ENCODE assay signal across 32 cellular contexts in genomic region chr3:197427013-197427412, GRCh38.
DNase-seq lines count a peak whose midpoint lies in the region; ATAC-seq, FAIRE-seq and TF ChIP-seq lines count a peak whose summit lies in the region.
"Had no signal": no experiment of that assay in that cellular context is flagged by ENCODE, and none has a peak within 500 bp of the region (broad histone marks: within the 10 kb centered on the region; RNA-seq: fewer than 3 reads in every experiment).

No MANE protein-coding gene starts in this region.

- H3K27ac ChIP-seq in SK-N-SH (ENCODE audit: low read depth in 2 of 2, low read length in 1 of 2) (peak overlapping the region in 1 of 2 experiments; percentile 90; a peak in 2 of 4 replicates), neural progenitor cell (no peak overlapping the region)
- H3K27ac ChIP-seq: ascending aorta, esophagus muscularis mucosa, foreskin keratinocyte, psoas muscle had no signal

- FAIRE-seq in D721Med (lab: Jason Lieb, UNC), result peak; percentile 35

- POLR2A ChIA-PET in SK-N-SH (lab: Yijun Ruan, JAX), result interaction anchor here (1.2 kb wide), 1 partner anchor 40 kb away, joined by 5 read pairs; no protein-coding TSS in a partner anchor

- no peak for ATAC-seq in HG02763 (IDR thresholded peaks at IDR 0.05; ENCODE audit: unreplicated experiment)
- ATAC-seq: foreskin keratinocyte; heart left ventricle; psoas muscle; stimulated activated effector memory CD8-positive, alpha-beta T cell treated with anti-CD3 and anti-CD28 coated beads, Interleukin-12 subunit alpha, Interleukin-12 subunit beta, amount 100 ng/mL, for 72 hours had no signal

- no peaks in the 10 kb centered on the region for H3K9me3 ChIP-seq in SK-N-SH
- H3K9me3 ChIP-seq in neural progenitor cell (ENCODE audit: low read depth), result no peaks in the 10 kb centered on the region
- H3K9me3 ChIP-seq: ascending aorta, esophagus muscularis mucosa, heart left ventricle, psoas muscle had no signal

- H3K4me2 ChIP-seq in SK-N-SH, result no peak overlapping the region
- H3K4me2 ChIP-seq in neural progenitor cell, result no peak overlapping the region

- no peak overlapping the region for H3K9ac ChIP-seq in SK-N-SH
- no peak overlapping the region for H3K9ac ChIP-seq in neural progenitor cell

- peaks cover 12% of the 10 kb centered on the region for H3K27me3 Mint-ChIP-seq in neural progenitor cell (ENCODE audit: insufficient read depth, low read depth)
- peaks cover 5% of the 10 kb centered on the region for H3K27me3 Mint-ChIP-seq in activated T-helper 2 cell treated with anti-CD3 and anti-CD28 coated beads, Interferon-gamma antibody, Interleukin-2, Interleukin-4, amounts not matched to agents 10 μg/mL and 5 μg/mL and 100 μg/mL, durations not matched to agents 14 hours and 24 hours and 36 hours (ENCODE audit: low read depth)

- H3K4me3 Mint-ChIP-seq in neural progenitor cell, result no peak overlapping the region
- no peak overlapping the region for H3K4me3 Mint-ChIP-seq in activated T-helper 2 cell treated with anti-CD3 and anti-CD28 coated beads, Interferon-gamma antibody, Interleukin-2, Interleukin-4, amounts not matched to agents 10 μg/mL and 5 μg/mL and 100 μg/mL, durations not matched to agents 14 hours and 24 hours and 36 hours (ENCODE audit: low read depth)
- H3K4me3 Mint-ChIP-seq: activated naive CD8-positive, alpha-beta T cell treated with anti-CD3 and anti-CD28 coated beads for 36 hours; B cell; naive B cell; stimulated activated effector memory CD8-positive, alpha-beta T cell treated with anti-CD3 and anti-CD28 coated beads, Interleukin-12 subunit alpha, Interleukin-12 subunit beta, amount 100 ng/mL, for 72 hours; T-helper 2 cell treated with Interferon-gamma antibody and Interleukin-4, amounts not matched to agents 5 μg/mL and 100 μg/mL, for 36 hours had no signal

- intact Hi-C loops in activated T-helper 2 cell treated with anti-CD3 and anti-CD28 coated beads, Interferon-gamma antibody, Interleukin-2, Interleukin-4, amounts not matched to agents 10 μg/mL and 5 μg/mL and 100 μg/mL, durations not matched to agents 14 hours and 24 hours and 36 hours (cut with micrococcal nuclease), result no loop called here

- no peaks in the 10 kb centered on the region for H3K9me2 ChIP-seq in SK-N-SH

- no peaks in the 10 kb centered on the region for H4K20me1 ChIP-seq in SK-N-SH (ENCODE audit: insufficient read depth)
- H4K20me1 ChIP-seq in neural progenitor cell (ENCODE audit: low read depth), result no peaks in the 10 kb centered on the region

- 65% methylated on average over 8 of the region's 8 CpGs for WGBS in SK-N-SH (ENCODE audit: low lambda C conversion rate)

- peaks cover 5% of the 10 kb centered on the region for H3K9me3 Mint-ChIP-seq in neural progenitor cell
- no peaks in the 10 kb centered on the region for H3K9me3 Mint-ChIP-seq in activated T-helper 2 cell treated with anti-CD3 and anti-CD28 coated beads, Interferon-gamma antibody, Interleukin-2, Interleukin-4, amounts not matched to agents 10 μg/mL and 5 μg/mL and 100 μg/mL, durations not matched to agents 14 hours and 24 hours and 36 hours
- H3K9me3 Mint-ChIP-seq: activated naive CD8-positive, alpha-beta T cell treated with anti-CD3 and anti-CD28 coated beads for 36 hours; naive B cell; stimulated activated effector memory CD8-positive, alpha-beta T cell treated with anti-CD3 and anti-CD28 coated beads, Interleukin-12 subunit alpha, Interleukin-12 subunit beta, amount 100 ng/mL, for 72 hours; T-helper 2 cell treated with Interferon-gamma antibody and Interleukin-4, amounts not matched to agents 5 μg/mL and 100 μg/mL, for 36 hours had no signal

- H3K27ac Mint-ChIP-seq in neural progenitor cell, result peak overlapping the region; percentile 21
- no peak overlapping the region for H3K27ac Mint-ChIP-seq in activated T-helper 2 cell treated with anti-CD3 and anti-CD28 coated beads, Interferon-gamma antibody, Interleukin-2, Interleukin-4, amounts not matched to agents 10 μg/mL and 5 μg/mL and 100 μg/mL, durations not matched to agents 14 hours and 24 hours and 36 hours
- H3K27ac Mint-ChIP-seq: activated naive CD8-positive, alpha-beta T cell treated with anti-CD3 and anti-CD28 coated beads for 36 hours; B cell; naive B cell; T-helper 2 cell treated with Interferon-gamma antibody and Interleukin-4, amounts not matched to agents 5 μg/mL and 100 μg/mL, for 36 hours had no signal

- peak in 1 of 2 experiments; percentile 90; a peak in 2 of 4 replicates for TF ChIP-seq EP300 in SK-N-SH (IDR thresholded peaks at IDR 0.05; ENCODE audit: borderline replicate concordance in 1 of 2, low read depth in 1 of 2, low read length in 1 of 2)

- H3K4me1 Mint-ChIP-seq in neural progenitor cell, result peaks cover 39% of the 10 kb centered on the region
- peaks cover 33% of the 10 kb centered on the region for H3K4me1 Mint-ChIP-seq in activated T-helper 2 cell treated with anti-CD3 and anti-CD28 coated beads, Interferon-gamma antibody, Interleukin-2, Interleukin-4, amounts not matched to agents 10 μg/mL and 5 μg/mL and 100 μg/mL, durations not matched to agents 14 hours and 24 hours and 36 hours (ENCODE audit: low read depth)

- H3F3A ChIP-seq in SK-N-SH (replicated peaks; ENCODE audit: insufficient read depth) (peaks cover 8% of the 10 kb centered on the region), neural progenitor cell (ENCODE audit: low read depth) (no peaks in the 10 kb centered on the region)

- TF ChIP-seq RAD21 in SK-N-SH (IDR thresholded peaks at IDR 0.05; ENCODE audit: low read length), result peak; percentile 42; the same call in 1 of the 2 replicates

- peak; percentile 41 for DNase-seq in D721Med (ENCODE audit: insufficient read length, low spot score)
- DNase-seq in SK-N-SH, result peak; percentile 74
- peak; percentile 76 for DNase-seq in cerebellum (ENCODE audit: low spot score)
- no peak for DNase-seq in neural progenitor cell (ENCODE audit: low spot score)
- DNase-seq in stimulated activated CD4-positive, alpha-beta T cell treated with anti-CD3 and anti-CD28 coated beads, Interleukin-2, amount 100 ng/mL, for 24 hours, result no peak
- no peak for DNase-seq in NCI-H2081 treated with DMSO at 0.1 percent for 48 hours (lab: John Stamatoyannopoulos, UW)
- no peak for DNase-seq in activated T-helper 2 cell treated with anti-CD3 and anti-CD28 coated beads, Interferon-gamma antibody, Interleukin-2, Interleukin-4, amounts not matched to agents 10 μg/mL and 5 μg/mL and 100 μg/mL, durations not matched to agents 14 hours and 24 hours and 36 hours (ENCODE audit: low spot score)
- DNase-seq: activated CD8-positive, alpha-beta memory T cell treated with anti-CD3 and anti-CD28 coated beads for 24 hours; activated effector memory CD4-positive, alpha-beta T cell treated with anti-CD3 and anti-CD28 coated beads, Interleukin-2, amount 50 U/mL, for 16 hours; activated naive CD8-positive, alpha-beta T cell treated with anti-CD3 and anti-CD28 coated beads for 36 hours; central memory CD4-positive, alpha-beta T cell; DMS79; foreskin keratinocyte; heart left ventricle; IMR-90; kidney glomerular epithelial cell; midbrain; naive B cell; NCI-H1092 treated with DMSO at 0.1 percent for 48 hours; NCI-H1694 treated with DMSO at 0.1 percent for 48 hours; NCI-H524 treated with DMSO at 0.1 percent for 48 hours; occipital lobe; OCI-M1; psoas muscle; stimulated activated CD4-positive, alpha-beta T cell treated with anti-CD3 and anti-CD28 coated beads, Interleukin-15, amount 100 ng/mL, for 24 hours; trophoblast cell had no signal

- CTCF ChIA-PET in SK-N-SH (lab: Yijun Ruan, JAX), result interaction anchor here (0.9 to 3.0 kb wide), 5 partner anchors 27 to 204 kb away, joined by 3 to 9 read pairs (median 6); no protein-coding TSS in a partner anchor

- H3K36me3 Mint-ChIP-seq in neural progenitor cell, result no peaks in the 10 kb centered on the region
- H3K36me3 Mint-ChIP-seq in activated T-helper 2 cell treated with anti-CD3 and anti-CD28 coated beads, Interferon-gamma antibody, Interleukin-2, Interleukin-4, amounts not matched to agents 10 μg/mL and 5 μg/mL and 100 μg/mL, durations not matched to agents 14 hours and 24 hours and 36 hours (ENCODE audit: low read depth), result no peaks in the 10 kb centered on the region
- H3K36me3 Mint-ChIP-seq: activated naive CD8-positive, alpha-beta T cell treated with anti-CD3 and anti-CD28 coated beads for 36 hours; stimulated activated effector memory CD8-positive, alpha-beta T cell treated with anti-CD3 and anti-CD28 coated beads, Interleukin-12 subunit alpha, Interleukin-12 subunit beta, amount 100 ng/mL, for 72 hours had no signal

- H3K36me3 ChIP-seq in SK-N-SH (replicated peaks in 1 of 2; ENCODE audit: control insufficient read depth in 1 of 2, insufficient read depth in 2 of 2, low read length in 1 of 2), result no peaks in the 10 kb centered on the region
- H3K36me3 ChIP-seq in neural progenitor cell, result no peaks in the 10 kb centered on the region
- H3K36me3 ChIP-seq: ascending aorta, esophagus muscularis mucosa, heart left ventricle had no signal

- H3K4me1 ChIP-seq in SK-N-SH (ENCODE audit: control insufficient read depth in 1 of 2, insufficient read depth in 2 of 2, low read depth in 1 of 2, low read length in 1 of 2), result peaks cover 32 to 60% of the 10 kb centered on the region in 2 experiments
- H3K4me1 ChIP-seq in neural progenitor cell, result peaks cover 22% of the 10 kb centered on the region
- H3K4me1 ChIP-seq: psoas muscle had no signal

- H3K79me2 ChIP-seq in SK-N-SH (ENCODE audit: insufficient read depth) (no peaks in the 10 kb centered on the region), neural progenitor cell (ENCODE audit: low read depth) (no peaks in the 10 kb centered on the region)

- TF ChIP-seq CTCF in D721Med (IDR thresholded peaks at IDR 0.05; ENCODE audit: insufficient read depth, missing control alignments), result no peak
- TF ChIP-seq CTCF in SK-N-SH (IDR thresholded peaks at IDR 0.05), result no peak
- no peak for TF ChIP-seq CTCF in neural progenitor cell (IDR thresholded peaks at IDR 0.05)

- H3K27me3 ChIP-seq in SK-N-SH (ENCODE audit: insufficient read depth), result no peaks in the 10 kb centered on the region
- no peaks in the 10 kb centered on the region for H3K27me3 ChIP-seq in neural progenitor cell
- H3K27me3 ChIP-seq: ascending aorta, esophagus muscularis mucosa, foreskin keratinocyte, heart left ventricle had no signal

- H3K4me3 ChIP-seq in SK-N-SH (ENCODE audit: low read depth in 2 of 2, low read length in 1 of 2) (no peak overlapping the region), neural progenitor cell (no peak overlapping the region)
- H3K4me3 ChIP-seq: ascending aorta, esophagus muscularis mucosa, heart left ventricle, psoas muscle had no signal

- H2AFZ ChIP-seq in SK-N-SH (ENCODE audit: low read depth) (no peak overlapping the region), neural progenitor cell (replicated peaks) (no peak overlapping the region)

TF ChIP-seq in SK-N-SH, 30 proteins besides CTCF, POLR2A, EP300 and RAD21 (continues in another document):
- TF ChIP-seq RCOR1 (IDR thresholded peaks at IDR 0.05; ENCODE audit: low read length) (peak; percentile 81; the same call in 1 of the 2 replicates), MEF2A (IDR thresholded peaks at IDR 0.05; ENCODE audit: borderline replicate concordance, low read depth) (no peak), TCF12 (IDR thresholded peaks at IDR 0.05) (peak; percentile 30; the same call in 1 of the 2 replicates), CHD2 (IDR thresholded peaks at IDR 0.05; ENCODE audit: low read length, partially characterized antibody) (peak; percentile 86), GATA2 (CRISPR knock-in tag; IDR thresholded peaks at IDR 0.05) (peak; percentile 95), FOXJ3 (CRISPR knock-in tag; IDR thresholded peaks at IDR 0.05) (peak; percentile 62; the same call in 1 of the 2 replicates)

Comparison
In these comparisons a context has a peak if more than half of its experiments do, and no peak if none do; other contexts are left out.
1. DNase-seq: peak in D721Med (single experiment), SK-N-SH (single experiment) and cerebellum (single experiment); none in neural progenitor cell (single experiment), stimulated activated CD4-positive, alpha-beta T cell treated with anti-CD3 and anti-CD28 coated beads, Interleukin-2, amount 100 ng/mL, for 24 hours (0 of 2), NCI-H2081 treated with DMSO at 0.1 percent for 48 hours (single experiment) and activated T-helper 2 cell treated with anti-CD3 and anti-CD28 coated beads, Interferon-gamma antibody, Interleukin-2, Interleukin-4, amounts not matched to agents 10 μg/mL and 5 μg/mL and 100 μg/mL, durations not matched to agents 14 hours and 24 hours and 36 hours (single experiment).